8 cellular contexts compared by ENCODE assay signal in the genomic region with DNA sequence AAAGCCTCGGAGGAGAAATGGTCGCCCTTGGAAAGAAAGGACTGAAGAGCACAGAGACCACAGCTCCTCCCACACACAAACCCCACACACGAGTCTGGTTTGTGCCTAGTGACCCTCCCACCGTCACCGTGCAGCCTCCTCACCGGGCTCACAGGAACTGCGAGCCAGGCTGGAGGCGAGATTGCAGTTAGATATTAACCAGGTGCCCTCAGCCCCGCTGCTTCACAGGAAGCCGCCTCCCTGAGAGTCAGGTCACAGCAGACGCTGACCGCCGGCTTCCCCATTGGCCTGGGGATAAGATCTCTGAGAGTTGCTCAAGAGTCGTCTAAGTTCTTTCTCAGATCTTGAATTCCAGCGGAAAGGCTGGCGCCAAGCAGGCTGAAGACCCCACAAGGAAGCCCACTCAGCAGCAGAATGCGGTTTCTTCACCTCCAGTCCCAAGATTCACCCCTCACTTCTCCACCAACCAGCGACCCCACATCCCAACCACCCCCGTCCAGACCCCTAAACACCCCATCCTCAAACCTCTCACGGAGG. TPM values are rescaled to one million over a fixed set of nuclear protein-coding genes. Genes with fewer than 3 reads are reported as not detected.
A peak's percentile ranks its signal among the peaks of the same experiment; 100 is the strongest.
DNase-seq lines count a peak whose midpoint lies in the region; ATAC-seq and TF ChIP-seq lines count a peak whose summit lies in the region.

No MANE protein-coding gene starts in this region.

- H3K4me3 Mint-ChIP-seq in stimulated activated naive CD8-positive, alpha-beta T cell treated with anti-CD3 and anti-CD28 coated beads, Interleukin-15, Interleukin-2, amounts not matched to agents 100 ng/mL and 50 ng/mL, for 24 hours, result peak overlapping the region; percentile 97

- intact Hi-C loops in esophagus squamous epithelium (cut with DNase I), result no loop called here

- H3K27ac Mint-ChIP-seq in stimulated activated naive CD8-positive, alpha-beta T cell treated with anti-CD3 and anti-CD28 coated beads, Interleukin-15, Interleukin-2, amounts not matched to agents 100 ng/mL and 50 ng/mL, for 24 hours, result peak overlapping the region; percentile 90

- no peaks in the 10 kb centered on the region for H3K9me3 Mint-ChIP-seq in stimulated activated naive CD8-positive, alpha-beta T cell treated with anti-CD3 and anti-CD28 coated beads, Interleukin-15, Interleukin-2, amounts not matched to agents 100 ng/mL and 50 ng/mL, for 24 hours

- peaks cover 16% of the 10 kb centered on the region for H3K36me3 Mint-ChIP-seq in stimulated activated naive CD8-positive, alpha-beta T cell treated with anti-CD3 and anti-CD28 coated beads, Interleukin-15, Interleukin-2, amounts not matched to agents 100 ng/mL and 50 ng/mL, for 24 hours (ENCODE audit: low read depth)

- TF ChIP-seq CTCF in esophagus squamous epithelium (IDR thresholded peaks at IDR 0.05), result no peak

- peak; percentile 0 for DNase-seq in NCI-H345 (lab: John Stamatoyannopoulos, UW)
- no peak for DNase-seq in NCI-H345 treated with DMSO at 0.1 percent for 48 hours (lab: John Stamatoyannopoulos, UW; ENCODE audit: unreplicated experiment)
- peak; percentile 39 for DNase-seq in NT2/D1 (ENCODE audit: low read depth, low spot score)
- peak; percentile 55 for DNase-seq in activated T-cell treated with anti-CD3 and anti-CD28 coated beads for 48 hours (ENCODE audit: low read depth)
- peak; percentile 7 for DNase-seq in esophagus squamous epithelium (lab: John Stamatoyannopoulos, UW)

- 0 to 1% methylated on average over 11 to 18 of the region's 20 CpGs for WGBS in esophagus squamous epithelium, 2 donors

- H3K4me1 Mint-ChIP-seq in stimulated activated naive CD8-positive, alpha-beta T cell treated with anti-CD3 and anti-CD28 coated beads, Interleukin-15, Interleukin-2, amounts not matched to agents 100 ng/mL and 50 ng/mL, for 24 hours (ENCODE audit: low read depth), result peaks cover 40% of the 10 kb centered on the region

- peak in 1 of 4 donors; percentile 34 for TF ChIP-seq POLR2A in esophagus squamous epithelium (IDR thresholded peaks at IDR 0.05)

- H3K27me3 ChIP-seq in NT2/D1 (ENCODE audit: insufficient read depth, insufficient read length), result no peaks in the 10 kb centered on the region
- H3K27me3 ChIP-seq in esophagus squamous epithelium, result no peaks in the 10 kb centered on the region
- H3K27me3 ChIP-seq in muscle layer of duodenum (ENCODE audit: low read depth, low read length), result no peaks in the 10 kb centered on the region

- H3K4me3 ChIP-seq in NT2/D1 (ENCODE audit: insufficient read length, low read depth) (peak overlapping the region; percentile 91), esophagus squamous epithelium (peak overlapping the region; percentile 70 to 97 (median 93)), muscle layer of duodenum (ENCODE audit: low read depth in 1 of 2, low read length in 2 of 2) (peak overlapping the region; percentile 81 to 95)

- H3K27ac ChIP-seq in esophagus squamous epithelium (peak overlapping the region; percentile 93 to 99 (median 97)), muscle layer of duodenum (ENCODE audit: low read length) (peak overlapping the region; percentile 61)

- H3K36me3 ChIP-seq in NT2/D1 (ENCODE audit: insufficient read depth, insufficient read length, low read length) (peaks cover 17% of the 10 kb centered on the region), esophagus squamous epithelium (no peaks in the 10 kb centered on the region), muscle layer of duodenum (ENCODE audit: control insufficient read depth in 1 of 2, insufficient read depth in 2 of 2, low read length in 2 of 2) (no peaks in the 10 kb centered on the region)

- peak overlapping the region; percentile 92 for H3K9ac ChIP-seq in NT2/D1 (ENCODE audit: insufficient read length, low read depth)

- H3K4me1 ChIP-seq in NT2/D1 (ENCODE audit: insufficient read depth, insufficient read length) (peaks cover 4% of the 10 kb centered on the region), esophagus squamous epithelium (peaks cover 15 to 54% (median 27%) of the 10 kb centered on the region in 3 donors), muscle layer of duodenum (ENCODE audit: control insufficient read depth in 1 of 2, insufficient read depth in 2 of 2, low read length in 2 of 2) (peaks cover 0 to 25% of the 10 kb centered on the region in 2 donors)

- no peaks in the 10 kb centered on the region for H3K9me3 ChIP-seq in NT2/D1 (ENCODE audit: insufficient read depth, low read length)
- H3K9me3 ChIP-seq in esophagus squamous epithelium, result no peaks in the 10 kb centered on the region
- no peaks in the 10 kb centered on the region for H3K9me3 ChIP-seq in muscle layer of duodenum (ENCODE audit: control insufficient read depth in 1 of 2, low read length in 2 of 2)

- H3K27me3 Mint-ChIP-seq in stimulated activated naive CD8-positive, alpha-beta T cell treated with anti-CD3 and anti-CD28 coated beads, Interleukin-15, Interleukin-2, amounts not matched to agents 100 ng/mL and 50 ng/mL, for 24 hours, result no peaks in the 10 kb centered on the region

- peak; percentile 44 for ATAC-seq in HG02763 (IDR thresholded peaks at IDR 0.05; ENCODE audit: unreplicated experiment)

RNA-seq across cellular contexts. Expression of a gene that starts 0.8 kb away (rescaled TPM):
- 10 to 100 TPM in 1 of 4 donors, 1 to 10 TPM in 3; 5.9 to 11.6 (median 6.7) TPM for total RNA-seq in esophagus squamous epithelium

RNA-seq across cellular contexts. Expression of a gene that starts 39.6 kb away (rescaled TPM):
- total RNA-seq in esophagus squamous epithelium, result 1 to 10 TPM in 2 of 4 donors, under 1 TPM in 2; 0.19 to 5.0 (median 2.7) TPM
